22 cellular contexts compared by ENCODE assay signal in genomic region chrX:71439420-71439819, GRCh38.
DNase-seq lines count a peak whose midpoint lies in the region; ATAC-seq lines count a peak whose summit lies in the region.
"Had no signal": no experiment of that assay in that cellular context is flagged by ENCODE, and none has a peak within 500 bp of the region (broad histone marks: within the 10 kb centered on the region; RNA-seq: fewer than 3 reads in every experiment).

No MANE protein-coding gene starts in this region.

- H3K27ac Mint-ChIP-seq in T-helper 17 cell, result peak overlapping the region; percentile 57
- H3K27ac Mint-ChIP-seq in dendritic cell treated with granulocyte-macrophage colony-stimulating factor and Interleukin-4, amounts not matched to agents 40 ng/mL and 50 ng/mL, for 4 days, result peak overlapping the region; percentile 37

- H3K9me3 Mint-ChIP-seq in dendritic cell treated with granulocyte-macrophage colony-stimulating factor and Interleukin-4, amounts not matched to agents 40 ng/mL and 50 ng/mL, for 4 days, result no peaks in the 10 kb centered on the region
- H3K9me3 Mint-ChIP-seq: CD8-positive, alpha-beta T cell had no signal

- peaks cover 2% of the 10 kb centered on the region for H3K36me3 Mint-ChIP-seq in T-helper 17 cell (ENCODE audit: low read depth)
- peaks cover 41% of the 10 kb centered on the region for H3K36me3 Mint-ChIP-seq in dendritic cell treated with granulocyte-macrophage colony-stimulating factor and Interleukin-4, amounts not matched to agents 40 ng/mL and 50 ng/mL, for 4 days (ENCODE audit: low read depth)

- no peaks in the 10 kb centered on the region for H3K27me3 Mint-ChIP-seq in T-helper 17 cell
- no peaks in the 10 kb centered on the region for H3K27me3 Mint-ChIP-seq in dendritic cell treated with granulocyte-macrophage colony-stimulating factor and Interleukin-4, amounts not matched to agents 40 ng/mL and 50 ng/mL, for 4 days

- ATAC-seq in T-helper 17 cell (no peak), GM21390 (IDR thresholded peaks at IDR 0.05; ENCODE audit: unreplicated experiment) (no peak)
- ATAC-seq: CD8-positive, alpha-beta T cell had no signal

- peak; percentile 3 for DNase-seq in NCI-H2081 treated with DMSO at 0.1 percent for 48 hours (lab: John Stamatoyannopoulos, UW)
- DNase-seq in NCI-H2081 (lab: John Stamatoyannopoulos, UW), result no peak
- DNase-seq in CD1c-positive myeloid dendritic cell (ENCODE audit: extremely low spot score), result peak; percentile 3
- no peak for DNase-seq in T-helper 17 cell
- DNase-seq in D341Med (ENCODE audit: low spot score), result no peak
- no peak for DNase-seq in T-helper 2 cell
- DNase-seq: 8988T; BE2C; Calu3; CD8-positive, alpha-beta T cell; DMS53; EL; IMR-90; Karpas-422; NCI-H1105; NCI-H2107; NCI-H510A treated with DMSO at 0.1 percent for 48 hours; NCI-H774; PC-9 had no signal

- H3K4me1 Mint-ChIP-seq in T-helper 17 cell, result peaks cover 6% of the 10 kb centered on the region
- H3K4me1 Mint-ChIP-seq in dendritic cell treated with granulocyte-macrophage colony-stimulating factor and Interleukin-4, amounts not matched to agents 40 ng/mL and 50 ng/mL, for 4 days (ENCODE audit: low read depth), result peaks cover 15% of the 10 kb centered on the region

- no peaks in the 10 kb centered on the region for H3K9me3 ChIP-seq in T-helper 17 cell (ENCODE audit: control insufficient read depth, low read length, poor library complexity, severe bottlenecking)
- H3K9me3 ChIP-seq: BE2C, HAP-1 had no signal

- H3K4me3 Mint-ChIP-seq in T-helper 17 cell, result no peak overlapping the region
- H3K4me3 Mint-ChIP-seq in dendritic cell treated with granulocyte-macrophage colony-stimulating factor and Interleukin-4, amounts not matched to agents 40 ng/mL and 50 ng/mL, for 4 days, result no peak overlapping the region
- H3K4me3 Mint-ChIP-seq: CD8-positive, alpha-beta T cell had no signal

- intact Hi-C loops in dendritic cell treated with granulocyte-macrophage colony-stimulating factor and Interleukin-4, amounts not matched to agents 40 ng/mL and 50 ng/mL, for 4 days (cut with micrococcal nuclease), result no loop called here

Comparison
In these comparisons a context has a peak if more than half of its experiments do, and no peak if none do; other contexts are left out.
1. DNase-seq: peak in NCI-H2081 treated with DMSO at 0.1 percent for 48 hours (single experiment) and CD1c-positive myeloid dendritic cell (single experiment); none in NCI-H2081 (0 of 2), T-helper 17 cell (0 of 3), D341Med (single experiment) and T-helper 2 cell (0 of 5).